Comparison of ENCODE assay signal across 8 cellular contexts in genomic region chr11:10540915-10541591, GRCh38.
DNase-seq lines count a peak whose midpoint lies in the region; ATAC-seq and TF ChIP-seq lines count a peak whose summit lies in the region.

Gene RNF141 (minus strand): TSS chr11:10541187. CDS start chr11:10534158, 7,029 bp downstream.

- H3K4me3 ChIP-seq in OCI-LY3 (ENCODE audit: low read length) (peak within 1 kb of the TSS; percentile 89), mucosa of stomach (ENCODE audit: low read length) (peak within 1 kb of the TSS; percentile 64)

- H3K36me3 ChIP-seq in OCI-LY3 (replicated peaks; ENCODE audit: low read depth, low read length) = no peaks in the 10 kb centered on the region
- H3K36me3 ChIP-seq in mucosa of stomach (ENCODE audit: control insufficient read depth, insufficient read depth, low read length) = no peaks in the 10 kb centered on the region

- peaks cover 9% of the 10 kb centered on the region for H3K79me2 ChIP-seq in OCI-LY3 (ENCODE audit: low read length)

- peak; percentile 94 for TF ChIP-seq POLR2A in erythroblast (IDR thresholded peaks at IDR 0.05; ENCODE audit: low read length)

- H3K9ac ChIP-seq in OCI-LY3 (ENCODE audit: low read length) (peak within 1 kb of the TSS; percentile 78), mucosa of stomach (ENCODE audit: low read length) (peak within 1 kb of the TSS; percentile 79)

- peak; percentile 95 for ATAC-seq in GM21526 (IDR thresholded peaks at IDR 0.05; ENCODE audit: low FRiP score, unreplicated experiment)

- DNase-seq in DMS114 treated with DMSO at 0.1 percent for 48 hours (lab: John Stamatoyannopoulos, UW; ENCODE audit: unreplicated experiment) (peak; percentile 79), HuH-7.5 (ENCODE audit: low spot score) (peak; percentile 82), erythroblast (lab: John Stamatoyannopoulos, UW) (peak; percentile 94 to 97)
- DNase-seq in activated T-cell treated with anti-CD3 and anti-CD28 coated beads, Interleukin-2, amount 50 U/mL, for 1 hour = peak; percentile 97
- peak; percentile 96 for DNase-seq in stimulated activated CD8-positive, alpha-beta memory T cell treated with anti-CD3 and anti-CD28 coated beads, Interleukin-7, amount 100 ng/mL, for 24 hours (ENCODE audit: low read depth)

- H3K27me3 ChIP-seq in OCI-LY3 (ENCODE audit: low read depth, low read length) (no peaks in the 10 kb centered on the region), mucosa of stomach (ENCODE audit: control insufficient read depth, insufficient read depth, low read length) (no peaks in the 10 kb centered on the region)

- peak within 1 kb of the TSS; percentile 94 for H2AFZ ChIP-seq in OCI-LY3 (ENCODE audit: low read depth, low read length)

- H4K20me1 ChIP-seq in OCI-LY3 (ENCODE audit: insufficient read depth, low read length) = no peaks in the 10 kb centered on the region

- H3K4me2 ChIP-seq in OCI-LY3 (ENCODE audit: low read length) = peak within 1 kb of the TSS; percentile 96

- H3K9me3 ChIP-seq in OCI-LY3 (ENCODE audit: insufficient read depth, low read length) = no peaks in the 10 kb centered on the region
- H3K9me3 ChIP-seq in mucosa of stomach (ENCODE audit: control insufficient read depth, low read length) = no peaks in the 10 kb centered on the region

- H3K4me1 ChIP-seq in OCI-LY3 (ENCODE audit: low read length) = peaks cover 10% of the 10 kb centered on the region
- peaks cover 7% of the 10 kb centered on the region for H3K4me1 ChIP-seq in mucosa of stomach (ENCODE audit: control insufficient read depth, insufficient read depth, low read length)

- TF ChIP-seq CTCF in OCI-LY3 (IDR thresholded peaks at IDR 0.05; ENCODE audit: low read depth, low read length) = peak; percentile 64

- no peak within 1 kb of the TSS; the same call in 1 of the 2 replicates for H3K27ac ChIP-seq in OCI-LY3 (ENCODE audit: low read length)
